ENCODE assay signal across 15 cellular contexts in the genomic region with DNA sequence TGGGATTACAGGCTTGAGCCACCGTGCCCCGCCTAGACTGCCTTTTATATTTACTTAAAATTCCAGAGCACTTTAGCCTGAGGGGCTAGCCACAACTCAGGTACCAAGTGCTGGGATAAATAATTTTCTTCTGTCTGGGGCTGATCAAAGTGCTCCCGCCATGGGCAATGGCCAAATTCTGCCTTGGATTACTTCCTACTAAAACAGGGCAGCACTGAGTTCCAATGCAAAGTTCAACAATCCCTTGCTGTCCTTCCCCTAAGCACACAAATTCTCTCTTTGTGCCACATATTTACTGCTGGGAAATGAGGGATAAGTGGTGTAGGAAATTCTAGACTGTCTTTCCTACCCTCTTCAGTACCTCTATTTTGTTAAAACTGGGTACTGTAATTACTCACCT. TPM values are rescaled to one million over a fixed set of nuclear protein-coding genes. Genes with fewer than 3 reads are reported as not detected.
DNase-seq lines count a peak whose midpoint lies in the region; ATAC-seq and TF ChIP-seq lines count a peak whose summit lies in the region.
"Had no signal": no experiment of that assay in that cellular context is flagged by ENCODE, and none has a peak within 500 bp of the region (broad histone marks: within the 10 kb centered on the region; RNA-seq: fewer than 3 reads in every experiment).

No MANE protein-coding gene starts in this region.

- H3K4me3 ChIP-seq in liver (ENCODE audit: low read depth in 1 of 3, low read length in 3 of 3), result no peak overlapping the region
- H3K4me3 ChIP-seq: BLaER1 treated with 17β-estradiol and CSF1 and Interleukin-3, amounts not matched to agents 10 nM and 100 nM; GM23248; HAP-1 had no signal

- H3K27me3 Mint-ChIP-seq in IgD-negative memory B cell (no peaks in the 10 kb centered on the region), endothelial cell (ENCODE audit: unreplicated experiment) (no peaks in the 10 kb centered on the region)
- H3K27me3 Mint-ChIP-seq in stimulated activated memory B cell treated with anti-CD40 and anti-IgM and Interleukin-4, amounts not matched to agents 10 μg/mL and 1 μg/mL and 100 μg/mL, for 72 hours, result no peaks in the 10 kb centered on the region

- no peak for TF ChIP-seq CTCF in liver (IDR thresholded peaks at IDR 0.05; ENCODE audit: low read depth, low read length, missing input control)
- TF ChIP-seq CTCF in endothelial cell (IDR thresholded peaks at IDR 0.05; ENCODE audit: unreplicated experiment), result no peak

- peak overlapping the region in 1 of 2 donors; percentile 13 for H3K27ac ChIP-seq in liver (ENCODE audit: low read depth in 1 of 2, low read length in 2 of 2)
- H3K27ac ChIP-seq: BLaER1 treated with 17β-estradiol and CSF1 and Interleukin-3, amounts not matched to agents 10 nM and 100 nM; GM23248 had no signal

- ATAC-seq in stimulated activated memory B cell treated with anti-CD40 and anti-IgM and Interleukin-4, amounts not matched to agents 10 μg/mL and 1 μg/mL and 100 μg/mL, for 72 hours, result no peak
- ATAC-seq in HG02610 (IDR thresholded peaks at IDR 0.05; ENCODE audit: unreplicated experiment), result no peak
- ATAC-seq: CD8-positive, alpha-beta T cell had no signal

- peak; percentile 4 for DNase-seq in astrocyte of the hippocampus (ENCODE audit: low read depth, low spot score)
- DNase-seq in endothelial cell (ENCODE audit: low spot score), result no peak
- no peak for DNase-seq in NCI-H187 treated with DMSO at 0.1 percent for 48 hours (lab: John Stamatoyannopoulos, UW)
- DNase-seq: 8988T; Calu3; CD8-positive, alpha-beta T cell; DMS79 treated with DMSO at 0.1 percent for 48 hours; GF-D8; GM23248 had no signal

- H3K9me3 ChIP-seq in liver (ENCODE audit: control insufficient read depth in 4 of 4, low read length in 3 of 4), result no peaks in the 10 kb centered on the region
- H3K9me3 ChIP-seq: HAP-1 had no signal

- H3K4me1 Mint-ChIP-seq in IgD-negative memory B cell (peaks cover 20 to 33% (median 22%) of the 10 kb centered on the region in 3 donors), endothelial cell (ENCODE audit: unreplicated experiment) (no peaks in the 10 kb centered on the region)
- peaks cover 26% of the 10 kb centered on the region for H3K4me1 Mint-ChIP-seq in stimulated activated memory B cell treated with anti-CD40 and anti-IgM and Interleukin-4, amounts not matched to agents 10 μg/mL and 1 μg/mL and 100 μg/mL, for 72 hours

- 32% methylated on average over 3 of the region's 3 CpGs for WGBS in liver

- no peaks in the 10 kb centered on the region for H3K36me3 ChIP-seq in liver (ENCODE audit: control insufficient read depth in 4 of 4, insufficient read depth in 3 of 4, low read depth in 1 of 4, low read length in 3 of 4)
- H3K36me3 ChIP-seq: HAP-1 had no signal

- H3K9me3 Mint-ChIP-seq in IgD-negative memory B cell, result peaks cover 0 to 3% (median 2%) of the 10 kb centered on the region in 3 donors
- H3K9me3 Mint-ChIP-seq in stimulated activated memory B cell treated with anti-CD40 and anti-IgM and Interleukin-4, amounts not matched to agents 10 μg/mL and 1 μg/mL and 100 μg/mL, for 72 hours, result peaks cover 6% of the 10 kb centered on the region
- H3K9me3 Mint-ChIP-seq in endothelial cell (ENCODE audit: unreplicated experiment), result no peaks in the 10 kb centered on the region

- TF ChIP-seq RAD21 in liver (IDR thresholded peaks at IDR 0.05), result peak; percentile 51 to 53

- H3K27me3 ChIP-seq in liver (ENCODE audit: control insufficient read depth in 4 of 4, insufficient read depth in 4 of 4, low read length in 3 of 4), result no peaks in the 10 kb centered on the region
- H3K27me3 ChIP-seq: BLaER1 treated with 17β-estradiol and CSF1 and Interleukin-3, amounts not matched to agents 10 nM and 100 nM had no signal

- H3K27ac Mint-ChIP-seq in IgD-negative memory B cell, result peak overlapping the region in 2 of 3 donors; percentile 35 to 71
- H3K27ac Mint-ChIP-seq in stimulated activated memory B cell treated with anti-CD40 and anti-IgM and Interleukin-4, amounts not matched to agents 10 μg/mL and 1 μg/mL and 100 μg/mL, for 72 hours, result peak overlapping the region; percentile 58
- no peak overlapping the region for H3K27ac Mint-ChIP-seq in endothelial cell (ENCODE audit: unreplicated experiment)
- H3K27ac Mint-ChIP-seq: CD8-positive, alpha-beta T cell had no signal

- peaks cover 3 to 11% (median 9%) of the 10 kb centered on the region in 4 donors for H3K4me1 ChIP-seq in liver (ENCODE audit: control insufficient read depth in 4 of 4, insufficient read depth in 4 of 4, low read length in 3 of 4)
- H3K4me1 ChIP-seq: HAP-1 had no signal

- H3K36me3 Mint-ChIP-seq in IgD-negative memory B cell (no peaks in the 10 kb centered on the region), endothelial cell (ENCODE audit: low read depth, unreplicated experiment) (no peaks in the 10 kb centered on the region)
- H3K36me3 Mint-ChIP-seq in stimulated activated memory B cell treated with anti-CD40 and anti-IgM and Interleukin-4, amounts not matched to agents 10 μg/mL and 1 μg/mL and 100 μg/mL, for 72 hours, result no peaks in the 10 kb centered on the region
- H3K36me3 Mint-ChIP-seq: CD8-positive, alpha-beta T cell had no signal

- peak overlapping the region in 1 of 4 donors; percentile 27 for H3K4me3 Mint-ChIP-seq in IgD-negative memory B cell
- H3K4me3 Mint-ChIP-seq in stimulated activated memory B cell treated with anti-CD40 and anti-IgM and Interleukin-4, amounts not matched to agents 10 μg/mL and 1 μg/mL and 100 μg/mL, for 72 hours, result no peak overlapping the region
- no peak overlapping the region for H3K4me3 Mint-ChIP-seq in endothelial cell (ENCODE audit: unreplicated experiment)
- H3K4me3 Mint-ChIP-seq: CD8-positive, alpha-beta T cell had no signal

- H3K9ac ChIP-seq in liver (ENCODE audit: low read depth in 1 of 2, low read length in 2 of 2), result no peak overlapping the region
- H3K9ac ChIP-seq: BLaER1 treated with 17β-estradiol and CSF1 and Interleukin-3, amounts not matched to agents 10 nM and 100 nM; GM23248 had no signal

TF ChIP-seq in liver, 16 proteins besides CTCF, POLR2A, EP300 and RAD21 (continues in another document):
- TF ChIP-seq HNF4G (IDR thresholded peaks at IDR 0.05) (peak; percentile 70), JUND (IDR thresholded peaks at IDR 0.05) (peak; percentile 62 to 64), YY1 (IDR thresholded peaks at IDR 0.05) (peak; percentile 86), HNF4A (conservative IDR thresholded peaks at IDR 0.05) (peak; percentile 94 to 96), SP1 (IDR thresholded peaks at IDR 0.05) (peak; percentile 96), TAF1 (conservative IDR thresholded peaks at IDR 0.05) (no peak), NR2F2 (IDR thresholded peaks at IDR 0.05) (no peak), RXRA (IDR thresholded peaks at IDR 0.05) (peak; percentile 81), EGR1 (IDR thresholded peaks at IDR 0.05; ENCODE audit: low read depth in 2 of 2) (peak in 1 of 2 donors; percentile 52), FOXA1 (IDR thresholded peaks at IDR 0.05) (peak; percentile 83), FOXA2 (IDR thresholded peaks at IDR 0.05) (peak; percentile 81)
- TF ChIP-seq, protein P1, sequence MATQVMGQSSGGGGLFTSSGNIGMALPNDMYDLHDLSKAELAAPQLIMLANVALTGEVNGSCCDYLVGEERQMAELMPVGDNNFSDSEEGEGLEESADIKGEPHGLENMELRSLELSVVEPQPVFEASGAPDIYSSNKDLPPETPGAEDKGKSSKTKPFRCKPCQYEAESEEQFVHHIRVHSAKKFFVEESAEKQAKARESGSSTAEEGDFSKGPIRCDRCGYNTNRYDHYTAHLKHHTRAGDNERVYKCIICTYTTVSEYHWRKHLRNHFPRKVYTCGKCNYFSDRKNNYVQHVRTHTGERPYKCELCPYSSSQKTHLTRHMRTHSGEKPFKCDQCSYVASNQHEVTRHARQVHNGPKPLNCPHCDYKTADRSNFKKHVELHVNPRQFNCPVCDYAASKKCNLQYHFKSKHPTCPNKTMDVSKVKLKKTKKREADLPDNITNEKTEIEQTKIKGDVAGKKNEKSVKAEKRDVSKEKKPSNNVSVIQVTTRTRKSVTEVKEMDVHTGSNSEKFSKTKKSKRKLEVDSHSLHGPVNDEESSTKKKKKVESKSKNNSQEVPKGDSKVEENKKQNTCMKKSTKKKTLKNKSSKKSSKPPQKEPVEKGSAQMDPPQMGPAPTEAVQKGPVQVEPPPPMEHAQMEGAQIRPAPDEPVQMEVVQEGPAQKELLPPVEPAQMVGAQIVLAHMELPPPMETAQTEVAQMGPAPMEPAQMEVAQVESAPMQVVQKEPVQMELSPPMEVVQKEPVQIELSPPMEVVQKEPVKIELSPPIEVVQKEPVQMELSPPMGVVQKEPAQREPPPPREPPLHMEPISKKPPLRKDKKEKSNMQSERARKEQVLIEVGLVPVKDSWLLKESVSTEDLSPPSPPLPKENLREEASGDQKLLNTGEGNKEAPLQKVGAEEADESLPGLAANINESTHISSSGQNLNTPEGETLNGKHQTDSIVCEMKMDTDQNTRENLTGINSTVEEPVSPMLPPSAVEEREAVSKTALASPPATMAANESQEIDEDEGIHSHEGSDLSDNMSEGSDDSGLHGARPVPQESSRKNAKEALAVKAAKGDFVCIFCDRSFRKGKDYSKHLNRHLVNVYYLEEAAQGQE (IDR thresholded peaks at IDR 0.05), result peak; percentile 56
- TF ChIP-seq, protein P2, sequence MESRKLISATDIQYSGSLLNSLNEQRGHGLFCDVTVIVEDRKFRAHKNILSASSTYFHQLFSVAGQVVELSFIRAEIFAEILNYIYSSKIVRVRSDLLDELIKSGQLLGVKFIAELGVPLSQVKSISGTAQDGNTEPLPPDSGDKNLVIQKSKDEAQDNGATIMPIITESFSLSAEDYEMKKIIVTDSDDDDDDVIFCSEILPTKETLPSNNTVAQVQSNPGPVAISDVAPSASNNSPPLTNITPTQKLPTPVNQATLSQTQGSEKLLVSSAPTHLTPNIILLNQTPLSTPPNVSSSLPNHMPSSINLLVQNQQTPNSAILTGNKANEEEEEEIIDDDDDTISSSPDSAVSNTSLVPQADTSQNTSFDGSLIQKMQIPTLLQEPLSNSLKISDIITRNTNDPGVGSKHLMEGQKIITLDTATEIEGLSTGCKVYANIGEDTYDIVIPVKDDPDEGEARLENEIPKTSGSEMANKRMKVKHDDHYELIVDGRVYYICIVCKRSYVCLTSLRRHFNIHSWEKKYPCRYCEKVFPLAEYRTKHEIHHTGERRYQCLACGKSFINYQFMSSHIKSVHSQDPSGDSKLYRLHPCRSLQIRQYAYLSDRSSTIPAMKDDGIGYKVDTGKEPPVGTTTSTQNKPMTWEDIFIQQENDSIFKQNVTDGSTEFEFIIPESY (IDR thresholded peaks at IDR 0.05), result peak; percentile 68
- TF ChIP-seq, protein P3, sequence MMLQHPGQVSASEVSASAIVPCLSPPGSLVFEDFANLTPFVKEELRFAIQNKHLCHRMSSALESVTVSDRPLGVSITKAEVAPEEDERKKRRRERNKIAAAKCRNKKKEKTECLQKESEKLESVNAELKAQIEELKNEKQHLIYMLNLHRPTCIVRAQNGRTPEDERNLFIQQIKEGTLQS (IDR thresholded peaks at IDR 0.05), result no peak

RNA-seq across cellular contexts. Expression of a gene that starts 34.4 kb away (rescaled TPM):
- 47.9 TPM for polyA plus RNA-seq in IgD-negative memory B cell
- 1 to 10 TPM; 3.2 to 6.5 TPM for total RNA-seq in liver
- polyA plus RNA-seq in liver, result 1 to 10 TPM; 1.6 to 2.1 TPM
- 25.3 TPM for total RNA-seq in endothelial cell (ENCODE audit: unreplicated experiment)
